8 cellular contexts compared by ENCODE assay signal in the genomic region with DNA sequence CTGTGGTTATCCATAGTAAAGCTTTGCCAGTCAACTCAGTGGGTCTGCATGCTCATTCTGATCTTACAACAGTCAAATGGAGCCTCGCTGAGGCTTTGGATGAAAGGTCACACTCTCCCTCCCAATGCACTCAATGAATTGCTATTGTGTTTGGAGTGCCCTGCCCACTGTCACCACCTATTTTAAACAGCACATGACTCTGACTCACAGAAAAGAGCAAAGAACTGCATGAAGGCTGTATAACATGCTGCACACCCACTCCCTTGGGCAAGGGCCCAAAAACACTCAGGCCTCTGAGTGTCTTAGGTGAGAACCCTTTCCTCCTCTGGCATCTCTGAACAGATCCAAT.
DNase-seq lines count a peak whose midpoint lies in the region; ATAC-seq and TF ChIP-seq lines count a peak whose summit lies in the region.

No MANE protein-coding gene starts in this region.

- ATAC-seq in GM18502 (IDR thresholded peaks at IDR 0.05; ENCODE audit: poor library complexity, unreplicated experiment) (peak; percentile 57), HG03442 (IDR thresholded peaks at IDR 0.05; ENCODE audit: unreplicated experiment) (peak; percentile 78), HG03097 (IDR thresholded peaks at IDR 0.05; ENCODE audit: low FRiP score, unreplicated experiment) (no peak)

- no peak for TF ChIP-seq CTCF in choroid plexus epithelial cell (conservative IDR thresholded peaks at IDR 0.05; ENCODE audit: low read depth, low read length)

- no peak overlapping the region for H3K4me3 ChIP-seq in choroid plexus epithelial cell (ENCODE audit: low read depth, low read length)
- H3K4me3 ChIP-seq in H7 (ENCODE audit: insufficient read depth, low read depth, low read length): no peak overlapping the region

- intact Hi-C loops in posterior vena cava (cut with DNase I): no loop called here

- no peaks in the 10 kb centered on the region for H3K36me3 ChIP-seq in H7 (replicated peaks; ENCODE audit: control insufficient read depth, insufficient read depth, low read length)

- no peaks in the 10 kb centered on the region for H3K27me3 ChIP-seq in H7 (ENCODE audit: control insufficient read depth, insufficient read depth, low read length)

- DNase-seq in choroid plexus epithelial cell (ENCODE audit: low read depth) (peak; percentile 84), occipital lobe (lab: John Stamatoyannopoulos, UW) (peak; percentile 54), GF-D8 (lab: John Stamatoyannopoulos, UW) (no peak), H7 (no peak), posterior vena cava (ENCODE audit: low spot score) (no peak)

Comparison
In these comparisons a context has a peak if more than half of its experiments do, and no peak if none do; other contexts are left out.
1. DNase-seq: peak in choroid plexus epithelial cell (single experiment) and occipital lobe (single experiment); none in GF-D8 (single experiment), H7 (single experiment) and posterior vena cava (single experiment).